28 cellular contexts compared by ENCODE assay signal in the genomic region with DNA sequence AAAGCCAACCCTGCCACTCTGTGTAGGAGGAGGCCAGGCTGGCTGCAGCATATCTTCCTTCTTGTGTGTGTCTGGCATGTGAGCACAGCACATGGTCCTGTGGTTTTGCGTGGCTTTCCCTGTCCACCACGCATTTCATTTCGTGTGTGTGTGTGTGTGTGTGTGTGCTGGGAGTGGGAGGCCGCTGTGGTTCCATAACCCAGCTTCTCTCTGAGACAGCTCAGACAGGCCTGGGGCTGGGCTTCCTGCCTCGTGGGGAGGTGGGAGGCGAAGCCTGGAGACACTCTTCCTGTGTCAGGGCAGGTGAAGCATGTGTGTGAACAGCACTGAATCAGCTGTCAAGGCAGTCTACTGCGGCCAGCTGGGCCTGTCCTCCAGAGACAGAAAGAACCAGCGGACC. TPM values are rescaled to one million over a fixed set of nuclear protein-coding genes. Genes with fewer than 3 reads are reported as not detected.
DNase-seq lines count a peak whose midpoint lies in the region; ATAC-seq lines count a peak whose summit lies in the region.
"Had no signal": no experiment of that assay in that cellular context is flagged by ENCODE, and none has a peak within 500 bp of the region (broad histone marks: within the 10 kb centered on the region; RNA-seq: fewer than 3 reads in every experiment).

No MANE protein-coding gene starts in this region.

- H3K4me1 Mint-ChIP-seq in activated CD4-positive, alpha-beta T cell treated with anti-CD3 and anti-CD28 coated beads for 36 hours, result peaks cover 7% of the 10 kb centered on the region
- peaks cover 22% of the 10 kb centered on the region for H3K4me1 Mint-ChIP-seq in stimulated activated naive CD8-positive, alpha-beta T cell treated with anti-CD3 and anti-CD28 coated beads, Interleukin-15, amount 100 ng/mL, for 72 hours
- H3K4me1 Mint-ChIP-seq: nephron had no signal

- ATAC-seq in activated CD4-positive, alpha-beta T cell treated with anti-CD3 and anti-CD28 coated beads for 36 hours, result peak; percentile 55
- no peak for ATAC-seq in stimulated activated naive CD8-positive, alpha-beta T cell treated with anti-CD3 and anti-CD28 coated beads, Interleukin-15, amount 100 ng/mL, for 72 hours
- no peak for ATAC-seq in GM18870 (IDR thresholded peaks at IDR 0.05; ENCODE audit: unreplicated experiment)
- ATAC-seq: CD8-positive, alpha-beta T cell; effector memory CD8-positive, alpha-beta T cell; HepG2; mucosa of descending colon; pancreas; PC-3; stimulated activated naive B cell treated with anti-CD40 and anti-IgM and Interleukin-4, amounts not matched to agents 10 μg/mL and 1 μg/mL and 100 μg/mL, for 72 hours had no signal

- H3K27ac Mint-ChIP-seq in activated CD4-positive, alpha-beta T cell treated with anti-CD3 and anti-CD28 coated beads for 36 hours, result no peak overlapping the region
- no peak overlapping the region for H3K27ac Mint-ChIP-seq in stimulated activated naive CD8-positive, alpha-beta T cell treated with anti-CD3 and anti-CD28 coated beads, Interleukin-15, amount 100 ng/mL, for 72 hours
- H3K27ac Mint-ChIP-seq: nephron; stimulated activated naive B cell treated with anti-CD40 and anti-IgM and Interleukin-4, amounts not matched to agents 10 μg/mL and 1 μg/mL and 100 μg/mL, for 72 hours had no signal

- no peaks in the 10 kb centered on the region for H3K9me3 Mint-ChIP-seq in activated CD4-positive, alpha-beta T cell treated with anti-CD3 and anti-CD28 coated beads for 36 hours (ENCODE audit: low read depth)
- no peaks in the 10 kb centered on the region for H3K9me3 Mint-ChIP-seq in stimulated activated naive CD8-positive, alpha-beta T cell treated with anti-CD3 and anti-CD28 coated beads, Interleukin-15, amount 100 ng/mL, for 72 hours
- H3K9me3 Mint-ChIP-seq: CD8-positive, alpha-beta T cell; effector memory CD8-positive, alpha-beta T cell; nephron; stimulated activated naive B cell treated with anti-CD40 and anti-IgM and Interleukin-4, amounts not matched to agents 10 μg/mL and 1 μg/mL and 100 μg/mL, for 72 hours had no signal

- H3K27me3 Mint-ChIP-seq in activated CD4-positive, alpha-beta T cell treated with anti-CD3 and anti-CD28 coated beads for 36 hours, result peaks cover 12% of the 10 kb centered on the region
- peaks cover 33% of the 10 kb centered on the region for H3K27me3 Mint-ChIP-seq in stimulated activated naive CD8-positive, alpha-beta T cell treated with anti-CD3 and anti-CD28 coated beads, Interleukin-15, amount 100 ng/mL, for 72 hours

- no peaks in the 10 kb centered on the region for H3K36me3 Mint-ChIP-seq in activated CD4-positive, alpha-beta T cell treated with anti-CD3 and anti-CD28 coated beads for 36 hours (ENCODE audit: low read depth)
- H3K36me3 Mint-ChIP-seq: CD8-positive, alpha-beta T cell; stimulated activated naive B cell treated with anti-CD40 and anti-IgM and Interleukin-4, amounts not matched to agents 10 μg/mL and 1 μg/mL and 100 μg/mL, for 72 hours had no signal

- CTCF ChIA-PET in activated CD4-positive, alpha-beta T cell treated with anti-CD3 and anti-CD28 coated beads for 36 hours (lab: Charles Lee), result interaction anchor here (1.7 to 2.0 kb wide), 2 partner anchors 13 to 215 kb away, joined by 7 to 26 read pairs; no protein-coding TSS in a partner anchor

- intact Hi-C loops in activated CD4-positive, alpha-beta T cell treated with anti-CD3 and anti-CD28 coated beads for 36 hours (cut with DNase I, micrococcal nuclease), result loop anchor here (2.0 kb wide), 3 partner anchors 215 to 911 kb away; no protein-coding TSS in a partner anchor

- H3K4me3 Mint-ChIP-seq in activated CD4-positive, alpha-beta T cell treated with anti-CD3 and anti-CD28 coated beads for 36 hours, result no peak overlapping the region
- no peak overlapping the region for H3K4me3 Mint-ChIP-seq in stimulated activated naive CD8-positive, alpha-beta T cell treated with anti-CD3 and anti-CD28 coated beads, Interleukin-15, amount 100 ng/mL, for 72 hours
- H3K4me3 Mint-ChIP-seq: CD8-positive, alpha-beta T cell; nephron; stimulated activated naive B cell treated with anti-CD40 and anti-IgM and Interleukin-4, amounts not matched to agents 10 μg/mL and 1 μg/mL and 100 μg/mL, for 72 hours had no signal

- DNase-seq in activated CD4-positive, alpha-beta T cell treated with anti-CD3 and anti-CD28 coated beads for 36 hours, result peak; percentile 34
- no peak for DNase-seq in activated CD4-positive, alpha-beta T cell treated with anti-CD3 and anti-CD28 coated beads for 1 hour
- DNase-seq in stimulated activated CD4-positive, alpha-beta T cell treated with anti-CD3 and anti-CD28 coated beads, Interleukin-4, amount 100 ng/mL, for 4 hours, result peak; percentile 9 to 15
- no peak for DNase-seq in stimulated activated CD4-positive, alpha-beta T cell treated with anti-CD3 and anti-CD28 coated beads, Interleukin-4, amount 100 ng/mL, for 1 hour
- DNase-seq in islet precursor cell (peak; percentile 71), iPS-NIHi7 (ENCODE audit: extremely low spot score) (no peak)
- DNase-seq in stimulated activated naive CD8-positive, alpha-beta T cell treated with anti-CD3 and anti-CD28 coated beads, Interleukin-15, amount 100 ng/mL, for 72 hours, result no peak
- DNase-seq: activated naive CD4-positive, alpha-beta T cell treated with anti-CD3 and anti-CD28 coated beads, Interleukin-2, amount 50 U/mL, for 16 hours; CD8-positive, alpha-beta T cell; cortex of kidney; effector memory CD8-positive, alpha-beta T cell; erythroblast; glutamatergic neuron; GOT3; mucosa of descending colon; NCI-H2029 treated with DMSO at 0.1 percent for 48 hours; NCI-H526; NK-92 treated with Interleukin-12 subunit alpha and Interleukin-12 subunit beta, amount 100 ng/mL, for 24 hours; pancreas; PC-3; Right ventricle myocardium superior; stimulated activated CD4-positive, alpha-beta T cell treated with anti-CD3 and anti-CD28 coated beads, Interleukin-2, amount 100 ng/mL, for 48 hours; stimulated activated naive B cell treated with anti-CD40 and anti-IgM and Interleukin-4, amounts not matched to agents 10 μg/mL and 1 μg/mL and 100 μg/mL, for 72 hours; T-helper 9 cell; WERI-Rb-1 had no signal

- POLR2A ChIA-PET in activated CD4-positive, alpha-beta T cell treated with anti-CD3 and anti-CD28 coated beads for 36 hours (lab: Charles Lee), result no interaction called here

RNA-seq across cellular contexts. Expression of gene MRPS22, which starts 16.0 kb away (rescaled TPM):
- 10 to 100 TPM; 72.4 to 80.6 TPM for total RNA-seq in activated CD4-positive, alpha-beta T cell treated with anti-CD3 and anti-CD28 coated beads for 36 hours

Comparison
In these comparisons a context has a peak if more than half of its experiments do, and no peak if none do; other contexts are left out.
1. DNase-seq: peak in activated CD4-positive, alpha-beta T cell treated with anti-CD3 and anti-CD28 coated beads for 36 hours (single experiment), stimulated activated CD4-positive, alpha-beta T cell treated with anti-CD3 and anti-CD28 coated beads, Interleukin-4, amount 100 ng/mL, for 4 hours (2 of 2) and islet precursor cell (single experiment); none in activated CD4-positive, alpha-beta T cell treated with anti-CD3 and anti-CD28 coated beads for 1 hour (single experiment), stimulated activated CD4-positive, alpha-beta T cell treated with anti-CD3 and anti-CD28 coated beads, Interleukin-4, amount 100 ng/mL, for 1 hour (single experiment), stimulated activated naive CD8-positive, alpha-beta T cell treated with anti-CD3 and anti-CD28 coated beads, Interleukin-15, amount 100 ng/mL, for 72 hours (0 of 2) and iPS-NIHi7 (single experiment).